ENCODE assay signal across 14 cellular contexts in the genomic region with DNA sequence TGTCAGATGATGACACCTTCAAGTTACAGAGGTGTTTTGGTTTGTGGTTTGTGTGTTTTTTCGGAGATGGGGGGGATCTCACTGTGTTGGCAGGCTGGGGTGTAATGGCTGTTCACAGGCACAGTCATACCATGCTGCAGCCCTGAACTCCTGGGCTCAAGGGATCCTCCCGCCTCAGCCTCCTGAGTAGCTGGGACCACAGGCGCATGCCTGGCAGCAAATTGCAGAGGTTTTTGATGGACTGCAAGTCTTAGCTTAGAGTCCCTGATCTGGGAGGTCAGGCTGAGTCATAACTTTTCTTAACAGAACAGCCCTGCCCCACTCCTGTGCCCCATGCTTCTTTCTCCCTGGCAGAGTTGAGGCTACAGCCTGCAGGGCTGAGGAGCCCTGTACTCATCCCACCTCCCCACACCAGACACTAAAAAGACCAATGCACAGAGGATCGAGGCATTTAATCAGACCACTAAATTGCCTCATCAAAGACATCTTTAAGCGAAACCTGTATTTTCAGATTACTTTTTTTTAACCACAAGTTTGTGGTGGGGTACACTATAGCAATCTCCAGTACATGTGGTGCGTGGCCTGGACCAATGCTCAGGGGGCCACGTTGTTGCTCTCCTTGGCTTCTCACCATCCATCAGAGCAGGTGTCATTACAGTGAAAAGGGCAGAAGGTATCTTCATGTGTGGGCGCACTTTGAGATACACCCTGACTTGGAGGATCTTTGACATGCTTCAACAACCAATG. TPM values are rescaled to one million over a fixed set of nuclear protein-coding genes. Genes with fewer than 3 reads are reported as not detected.
DNase-seq lines count a peak whose midpoint lies in the region; ATAC-seq, FAIRE-seq and TF ChIP-seq lines count a peak whose summit lies in the region.
"Had no signal": no experiment of that assay in that cellular context is flagged by ENCODE, and none has a peak within 500 bp of the region (broad histone marks: within the 10 kb centered on the region; RNA-seq: fewer than 3 reads in every experiment).

No MANE protein-coding gene starts in this region.

- peak overlapping the region; percentile 78 for H3K27ac Mint-ChIP-seq in activated CD4-positive, alpha-beta T cell treated with anti-CD3 and anti-CD28 coated beads, Interleukin-2, amount 10 ng/mL, durations not matched to agents 7 days and 5 days
- H3K27ac Mint-ChIP-seq: memory B cell had no signal

- FAIRE-seq in GM12878 (lab: Jason Lieb, UNC) = peak; percentile 49
- FAIRE-seq: HepG2 had no signal

- H3K27ac ChIP-seq in GM12878 (ENCODE audit: control insufficient read depth, insufficient read depth) (no peak overlapping the region), osteoblast (ENCODE audit: low read depth, low read length) (no peak overlapping the region)
- H3K27ac ChIP-seq: heart right ventricle, right lobe of liver had no signal

- in situ Hi-C loops in GM12878 (cut with MboI) = no loop called here

- no peak overlapping the region for H3K4me3 Mint-ChIP-seq in activated CD4-positive, alpha-beta T cell treated with anti-CD3 and anti-CD28 coated beads, Interleukin-2, amount 10 ng/mL, durations not matched to agents 7 days and 5 days
- H3K4me3 Mint-ChIP-seq: memory B cell had no signal

- no peaks in the 10 kb centered on the region for H3K27me3 Mint-ChIP-seq in activated CD4-positive, alpha-beta T cell treated with anti-CD3 and anti-CD28 coated beads, Interleukin-2, amount 10 ng/mL, durations not matched to agents 7 days and 5 days
- H3K27me3 Mint-ChIP-seq: memory B cell had no signal

- H3K36me3 ChIP-seq in GM12878 (ENCODE audit: control insufficient read depth in 2 of 2, insufficient read depth in 2 of 2, low read length in 1 of 2) (peaks cover 4 to 18% of the 10 kb centered on the region in 2 experiments), osteoblast (ENCODE audit: insufficient read depth, low read length) (peaks cover 42% of the 10 kb centered on the region)

- POLR2A ChIA-PET in activated CD4-positive, alpha-beta T cell treated with anti-CD3 and anti-CD28 coated beads, Interleukin-2, amount 10 ng/mL, durations not matched to agents 7 days and 5 days (lab: Charles Lee) = interaction anchor here (0.7 kb wide), 1 partner anchor 644 kb away, joined by 3 read pairs; no protein-coding TSS in a partner anchor
- POLR2A ChIA-PET in GM12878 (lab: Charles Lee) = interaction anchor here (1.0 kb wide), 1 partner anchor 151 kb away, joined by 6 read pairs; no protein-coding TSS in a partner anchor

- H3K4me3 ChIP-seq in GM12878 (no peak overlapping the region), osteoblast (ENCODE audit: insufficient read depth, low read length) (no peak overlapping the region)
- H3K4me3 ChIP-seq: heart right ventricle, right lobe of liver had no signal

- peaks cover 6% of the 10 kb centered on the region for H3K36me3 Mint-ChIP-seq in activated CD4-positive, alpha-beta T cell treated with anti-CD3 and anti-CD28 coated beads, Interleukin-2, amount 10 ng/mL, durations not matched to agents 7 days and 5 days (ENCODE audit: low read depth)

- SMC1A ChIA-PET in GM12878 (lab: Charles Lee; ENCODE audit: uncharacterized antibody, unreplicated experiment) = interaction anchor here (0.6 to 1.6 kb wide), 4 partner anchors 12 to 120 kb away, joined by 3 to 5 read pairs (median 4); no protein-coding TSS in a partner anchor

- peaks cover 39% of the 10 kb centered on the region for H3K4me1 Mint-ChIP-seq in activated CD4-positive, alpha-beta T cell treated with anti-CD3 and anti-CD28 coated beads, Interleukin-2, amount 10 ng/mL, durations not matched to agents 7 days and 5 days

- H4K20me1 ChIP-seq in GM12878 (ENCODE audit: control insufficient read depth, insufficient read depth) (no peaks in the 10 kb centered on the region), osteoblast (ENCODE audit: insufficient read depth, low read length) (peaks cover 40% of the 10 kb centered on the region)

- no TSS peak for BruUV-seq in GM12878 (replicated peaks; lab: Mats Ljungman, UMichigan)

- TF ChIP-seq POLR2A in GM12878 (IDR thresholded peaks at IDR 0.05; ENCODE audit: low read depth, low read length) = no peak

- TF ChIP-seq CTCF in GM12878 (IDR thresholded peaks at IDR 0.05 in 2 of 3, conservative IDR thresholded peaks at IDR 0.05 in 1 of 3; ENCODE audit: control insufficient read depth in 2 of 3, extremely low read depth in 1 of 3, insufficient read depth in 1 of 3, low read depth in 3 of 3, low read length in 3 of 3) = no peak
- no peak for TF ChIP-seq CTCF in osteoblast (IDR thresholded peaks at IDR 0.05; ENCODE audit: extremely low read depth, low read depth, low read length)

- no peak for TF ChIP-seq RAD21 in GM12878 (IDR thresholded peaks at IDR 0.05; ENCODE audit: insufficient read depth, low read depth, low read length)

- H3K9me3 Mint-ChIP-seq in activated CD4-positive, alpha-beta T cell treated with anti-CD3 and anti-CD28 coated beads, Interleukin-2, amount 10 ng/mL, durations not matched to agents 7 days and 5 days = no peaks in the 10 kb centered on the region
- H3K9me3 Mint-ChIP-seq: memory B cell had no signal

- no peak overlapping the region for H3K9ac ChIP-seq in GM12878 (ENCODE audit: control insufficient read depth, insufficient read depth, low read length)

- WGBS in GM12878 (ENCODE audit: insufficient coverage, insufficient replicate concordance, low lambda C conversion rate, missing lambda C conversion rate) = 78% methylated on average over 8 of the region's 8 CpGs

- H3K4me2 ChIP-seq in GM12878 (ENCODE audit: control insufficient read depth, insufficient read depth) (no peak overlapping the region), osteoblast (ENCODE audit: insufficient read depth, low read length) (no peak overlapping the region)

- DNase-seq in activated CD4-positive, alpha-beta T cell treated with anti-CD3 and anti-CD28 coated beads, Interleukin-2, amount 10 ng/mL, durations not matched to agents 7 days and 5 days = no peak
- DNase-seq in activated CD4-positive, alpha-beta T cell treated with anti-CD3 and anti-CD28 coated beads for 4 hours = no peak
- peak; percentile 48 for DNase-seq in MV-4-11 (lab: John Stamatoyannopoulos, UW)
- DNase-seq in GM12878 (ENCODE audit: low read depth, low spot score) = no peak
- peak; percentile 95 for DNase-seq in osteoblast (ENCODE audit: insufficient read length, low spot score, missing footprints)
- DNase-seq: activated CD4-positive, alpha-beta T cell treated with anti-CD3 and anti-CD28 coated beads, Interleukin-2, amount 50 U/mL, for 4 hours; cortex of kidney; heart right ventricle; right lobe of liver had no signal

- H3K9me3 ChIP-seq in GM12878 (replicated peaks; ENCODE audit: control insufficient read depth, insufficient read depth, low read length) (no peaks in the 10 kb centered on the region), osteoblast (ENCODE audit: low read depth, low read length) (no peaks in the 10 kb centered on the region)
- H3K9me3 ChIP-seq: heart right ventricle, right lobe of liver had no signal

- H3K79me2 ChIP-seq in GM12878 (ENCODE audit: control insufficient read depth, insufficient read depth, low read length) (no peaks in the 10 kb centered on the region), osteoblast (ENCODE audit: insufficient read depth, low read length) (peaks cover 26% of the 10 kb centered on the region)

- intact Hi-C loops in GM12878 (cut with micrococcal nuclease; ENCODE audit: unreplicated experiment) = no loop called here

- TF ChIP-seq EP300 in GM12878 (IDR thresholded peaks at IDR 0.05; ENCODE audit: borderline replicate concordance in 1 of 2, control insufficient read depth in 1 of 2, low read depth in 2 of 2, low read length in 2 of 2) = no peak

- RAD21 ChIA-PET in GM12878 (lab: Charles Lee; ENCODE audit: unreplicated experiment) = interaction anchor here (1.2 to 1.9 kb wide), 3 partner anchors 11 to 93 kb away, joined by 4 to 5 read pairs (median 5); no protein-coding TSS in a partner anchor

- H3K27me3 ChIP-seq in GM12878 (replicated peaks in 1 of 2; ENCODE audit: control insufficient read depth in 2 of 2, insufficient read depth in 2 of 2, low read length in 1 of 2) (no peaks in the 10 kb centered on the region), osteoblast (ENCODE audit: insufficient read depth, low read length) (no peaks in the 10 kb centered on the region)
- H3K27me3 ChIP-seq: heart right ventricle, right lobe of liver had no signal

- CTCF ChIA-PET in activated CD4-positive, alpha-beta T cell treated with anti-CD3 and anti-CD28 coated beads, Interleukin-2, amount 10 ng/mL, durations not matched to agents 7 days and 5 days (lab: Charles Lee) = interaction anchor here (1.8 to 3.4 kb wide), 2 partner anchors 10 to 13 kb away, joined by 6 to 18 read pairs; no protein-coding TSS in a partner anchor
- CTCF ChIA-PET in GM12878 (lab: Yijun Ruan, JAX) = interaction anchor here (1.1 to 1.8 kb wide), 2 partner anchors 9 to 12 kb away, joined by 3 to 6 read pairs; no protein-coding TSS in a partner anchor

- no peak overlapping the region for H2AFZ ChIP-seq in GM12878 (ENCODE audit: control insufficient read depth, low read depth, low read length)
- H2AFZ ChIP-seq in osteoblast (ENCODE audit: low read length) = no peak overlapping the region

- ATAC-seq in GM12878 (peak; percentile 71), HG02571 (IDR thresholded peaks at IDR 0.05; ENCODE audit: unreplicated experiment) (no peak), GM18861 (IDR thresholded peaks at IDR 0.05; ENCODE audit: unreplicated experiment) (no peak), GM19397 (IDR thresholded peaks at IDR 0.05; ENCODE audit: unreplicated experiment) (no peak)
- ATAC-seq: heart right ventricle, HepG2, right lobe of liver had no signal

- H3K4me1 ChIP-seq in GM12878 (ENCODE audit: control insufficient read depth, insufficient read depth, low read length) (peaks cover 10% of the 10 kb centered on the region), osteoblast (ENCODE audit: insufficient read depth, low read length) (no peaks in the 10 kb centered on the region)
- H3K4me1 ChIP-seq: right lobe of liver had no signal

RNA-seq across cellular contexts. Expression of a gene that starts 17.1 kb away (rescaled TPM):
- total RNA-seq in activated CD4-positive, alpha-beta T cell treated with anti-CD3 and anti-CD28 coated beads, Interleukin-2, amount 10 ng/mL, durations not matched to agents 7 days and 5 days = 10 to 100 TPM; 25.3 to 29.0 TPM
- 55.4 and 60.9 TPM in 2 replicates for total RNA-seq in GM12878 (2013; cell fraction: nucleolus; rRNA removed)
- 27.4 and 28.5 TPM in 2 replicates for total RNA-seq in GM12878 (2014; rRNA removed)
- total RNA-seq in GM12878 (2014; rRNA removed; fragmentation: Illumina TruSeq; extraction: Trizol) = 10.5 and 10.9 TPM in 2 replicates
- 22.9 and 23.6 TPM in 2 replicates for total RNA-seq in GM12878 (2021)
- polyA plus RNA-seq in GM12878 (2011; ENCODE audit: low read depth) = 9.5 TPM
- polyA plus RNA-seq in GM12878 (2011; rRNA removed) = 16.2 and 31.2 TPM in 2 replicates
- polyA plus RNA-seq in GM12878 (2011; cell fraction: cytosol; rRNA removed) = 49.3 and 77.4 TPM in 2 replicates
- 45.4 and 47.1 TPM in 2 replicates for polyA plus RNA-seq in GM12878 (2011; cell fraction: nucleus; rRNA removed)
- 22.8 and 28.8 TPM in 2 replicates for polyA plus RNA-seq in GM12878 (2012)
- 4.6 and 15.9 TPM in 2 replicates for polyA plus RNA-seq in GM12878 (2014; fragmentation: Illumina TruSeq; extraction: Trizol)
- 1 to 10 TPM in 1 of 2 experiments, under 1 TPM in 1; 0.69 to 1.6 TPM for polyA plus RNA-seq in GM12878 (2014; fragmentation: Nextera tagmentation; extraction: Ambion mirVana)
- polyA plus RNA-seq in GM12878 (2014; rRNA removed) = 29.6 and 30.5 TPM in 2 replicates
- polyA plus RNA-seq in GM12878 (2016; fragmentation: Nextera tagmentation; extraction: Ambion mirVana) = 10 to 100 TPM; 15.8 to 20.6 TPM
- polyA minus RNA-seq in GM12878 (2011; rRNA and poly(A)+ RNA removed) = 38.3 and 56.7 TPM in 2 replicates
- 11.3 and 12.3 TPM in 2 replicates for polyA minus RNA-seq in GM12878 (2011; cell fraction: cytosol; rRNA and poly(A)+ RNA removed)
- 15.4 and 23.7 TPM in 2 replicates for polyA minus RNA-seq in GM12878 (2011; cell fraction: nucleus; rRNA and poly(A)+ RNA removed)
- total RNA-seq in osteoblast = 0.72 and 1.2 TPM in 2 replicates

Comparison
In these comparisons a context has a peak if more than half of its experiments do, and no peak if none do; other contexts are left out.
1. DNase-seq: peak in MV-4-11 (single experiment) and osteoblast (single experiment); none in activated CD4-positive, alpha-beta T cell treated with anti-CD3 and anti-CD28 coated beads, Interleukin-2, amount 10 ng/mL, durations not matched to agents 7 days and 5 days (single experiment), activated CD4-positive, alpha-beta T cell treated with anti-CD3 and anti-CD28 coated beads for 4 hours (0 of 2) and GM12878 (single experiment).